8 cellular contexts compared by ENCODE assay signal in the genomic region with DNA sequence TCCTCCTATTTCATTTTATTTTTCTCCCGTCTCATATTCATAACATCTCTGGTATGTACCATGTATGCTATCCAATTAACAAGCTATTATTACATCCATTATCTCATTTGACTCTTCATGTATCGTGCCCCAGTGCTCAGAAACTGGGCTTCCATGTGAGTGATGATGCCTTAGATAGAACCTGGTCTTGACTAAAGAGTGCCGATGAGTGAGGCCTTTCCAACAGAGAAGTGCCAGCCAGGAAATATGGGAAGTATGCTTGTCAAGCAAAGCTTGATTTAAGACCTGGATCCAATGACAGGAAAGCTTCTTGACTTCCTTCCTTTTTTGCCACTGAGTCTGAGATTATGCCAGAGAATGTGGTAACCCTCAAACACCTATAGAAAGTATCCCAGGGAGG.
"Had no signal": no experiment of that assay in that cellular context is flagged by ENCODE, and none has a peak within 500 bp of the region (broad histone marks: within the 10 kb centered on the region; RNA-seq: fewer than 3 reads in every experiment).

No MANE protein-coding gene starts in this region.

- H3K27ac Mint-ChIP-seq: GM23338, H9 had no signal

- H3K9me3 Mint-ChIP-seq: GM23338 had no signal

- FAIRE-seq: H1, H54, HTR-8/SVneo, K562 had no signal

- H3K4me3 ChIP-seq: GM23338, K562 had no signal

- H3K4me3 Mint-ChIP-seq: GM23338, H9 had no signal

- H2AFZ ChIP-seq: GM23338 had no signal

- DNase-seq: H9, HCEC 1CT, IMR-90 had no signal

- H3K4me2 ChIP-seq: GM23338 had no signal

- ATAC-seq: GM23338, K562 had no signal
